9 cellular contexts compared by ENCODE assay signal in genomic region chr4:74364649-74365491, GRCh38. TPM values are rescaled to one million over a fixed set of nuclear protein-coding genes. Genes with fewer than 3 reads are reported as not detected.
DNase-seq lines count a peak whose midpoint lies in the region; ATAC-seq, FAIRE-seq and TF ChIP-seq lines count a peak whose summit lies in the region.
"Had no signal": no experiment of that assay in that cellular context is flagged by ENCODE, and none has a peak within 500 bp of the region (broad histone marks: within the 10 kb centered on the region; RNA-seq: fewer than 3 reads in every experiment).

EREG (plus strand) TSS chr4:74365145; CDS start chr4:74365309, 164 bp downstream.

- TF ChIP-seq CTCF in MCF 10A (IDR thresholded peaks at IDR 0.05; ENCODE audit: unreplicated experiment) (no peak), keratinocyte (optimal IDR thresholded peaks at IDR 0.05 in 1 of 3, IDR thresholded peaks at IDR 0.05 in 1 of 3, conservative IDR thresholded peaks at IDR 0.05 in 1 of 3; ENCODE audit: extremely low read depth in 1 of 3, insufficient read depth in 2 of 3, low read length in 3 of 3) (no peak)

- H3K4me3 Mint-ChIP-seq in MCF 10A (ENCODE audit: unreplicated experiment), result peak within 1 kb of the TSS; percentile 77

- peaks cover 41% of the 10 kb centered on the region for H3K79me2 ChIP-seq in keratinocyte (ENCODE audit: control insufficient read depth, insufficient read depth, low read length)

- H3K27me3 Mint-ChIP-seq in MCF 10A (ENCODE audit: insufficient read depth, unreplicated experiment), result no peaks in the 10 kb centered on the region

- no peaks in the 10 kb centered on the region for H4K20me1 ChIP-seq in keratinocyte (ENCODE audit: control insufficient read depth, extremely low read depth, insufficient read depth, low read length)

- CTCF ChIA-PET in MCF 10A (lab: Yijun Ruan, JAX), result interaction anchor here (0.7 to 1.3 kb wide), 6 partner anchors 12 to 308 kb away, joined by 3 to 4 read pairs (median 3); no protein-coding TSS in a partner anchor

- FAIRE-seq in keratinocyte (lab: Jason Lieb, UNC) (peak; percentile 80), GM12892 (lab: Jason Lieb, UNC) (no peak)

- peak; percentile 43 for ATAC-seq in GM21447 (IDR thresholded peaks at IDR 0.05; ENCODE audit: unreplicated experiment)
- ATAC-seq in GM21717 (IDR thresholded peaks at IDR 0.05; ENCODE audit: unreplicated experiment), result no peak

- POLR2A ChIA-PET in MCF 10A (lab: Yijun Ruan, JAX), result interaction anchor here (0.6 to 2.9 kb wide), 15 partner anchors 8 to 191 kb away, joined by 3 to 22 read pairs (median 3); partner anchors contain the start of genes AREG and EPGN

- H3K9me3 Mint-ChIP-seq in MCF 10A (ENCODE audit: unreplicated experiment), result no peaks in the 10 kb centered on the region

- H3K4me1 ChIP-seq in keratinocyte (ENCODE audit: control insufficient read depth, extremely low read depth, insufficient read depth, low read length), result peaks cover 28% of the 10 kb centered on the region

- no TSS peak for BruUV-seq in MCF 10A (replicated peaks; lab: Mats Ljungman, UMichigan)

- H3K36me3 ChIP-seq in MG63 (no peaks in the 10 kb centered on the region), keratinocyte (ENCODE audit: control insufficient read depth in 2 of 2, extremely low read depth in 1 of 2, insufficient read depth in 2 of 2, low read length in 2 of 2) (peaks cover 2 to 11% of the 10 kb centered on the region in 2 experiments)

- DNase-seq in COLO668 (lab: John Stamatoyannopoulos, UW; ENCODE audit: unreplicated experiment), result peak; percentile 55
- peak; percentile 27 for DNase-seq in MG63
- DNase-seq in MCF 10A (ENCODE audit: unreplicated experiment), result peak; percentile 66
- no peak for DNase-seq in keratinocyte (ENCODE audit: low read depth, low spot score)
- peak; percentile 3 for DNase-seq in stimulated activated CD4-positive, alpha-beta T cell treated with anti-CD3 and anti-CD28 coated beads, Interleukin-4, amount 100 ng/mL, for 24 hours
- no peak for DNase-seq in GM12892 (ENCODE audit: insufficient read length)

- H3K9ac ChIP-seq in keratinocyte (ENCODE audit: control insufficient read depth, extremely low read depth, insufficient read depth, low read length), result peak within 1 kb of the TSS; percentile 85

- peak within 1 kb of the TSS; percentile 88 for H2AFZ ChIP-seq in keratinocyte (ENCODE audit: control insufficient read depth, low read length)

- H3K9me3 ChIP-seq in MG63 (no peaks in the 10 kb centered on the region), keratinocyte (ENCODE audit: control insufficient read depth, low read depth, low read length) (no peaks in the 10 kb centered on the region)

- peaks cover 17% of the 10 kb centered on the region for H3K4me1 Mint-ChIP-seq in MCF 10A (ENCODE audit: insufficient read depth, unreplicated experiment)

- peak within 1 kb of the TSS; percentile 77 for H3K4me2 ChIP-seq in keratinocyte (ENCODE audit: control insufficient read depth, extremely low read depth, insufficient read depth, low read depth, low read length)

- H3K9me1 ChIP-seq in keratinocyte (ENCODE audit: control insufficient read depth, extremely low read depth, insufficient read depth, low read length), result no peaks in the 10 kb centered on the region

- H3K4me3 ChIP-seq in MG63, result peak within 1 kb of the TSS; percentile 24
- H3K4me3 ChIP-seq in keratinocyte (ENCODE audit: control insufficient read depth in 2 of 3, extremely low read depth in 1 of 3, insufficient read depth in 2 of 3, low read depth in 1 of 3, low read length in 3 of 3), result peak within 1 kb of the TSS; percentile 74 to 93 (median 81)

- dilution Hi-C loops in keratinocyte (cut with MboI; ENCODE audit: extremely low pct_ligation_motif_present, low sequenced_read_pairs), result no loop called here

- no peaks in the 10 kb centered on the region for H3K36me3 Mint-ChIP-seq in MCF 10A (ENCODE audit: insufficient read depth, unreplicated experiment)

- intact Hi-C loops in MCF 10A (cut with micrococcal nuclease), result no loop called here

- H3K27me3 ChIP-seq in MG63, result no peaks in the 10 kb centered on the region
- H3K27me3 ChIP-seq in keratinocyte (ENCODE audit: control insufficient read depth, extremely low read depth, insufficient read depth, low read length), result no peaks in the 10 kb centered on the region

- TF ChIP-seq POLR2A in GM12892 (IDR thresholded peaks at IDR 0.05; ENCODE audit: low read depth, low read length), result no peak

- H3K27ac ChIP-seq in keratinocyte (ENCODE audit: control insufficient read depth, insufficient read depth, low read length), result peak within 1 kb of the TSS; percentile 87

- peak within 1 kb of the TSS; percentile 59 for H3K27ac Mint-ChIP-seq in MCF 10A (ENCODE audit: low read depth, unreplicated experiment)

RNA-seq across cellular contexts. Expression of gene EREG, which starts in this region (rescaled TPM):
- total RNA-seq in MG63 (2014; rRNA removed; shearing (Covaris generic); ENCODE audit: low replicate concordance), result not detected in 2 replicates
- 28.3 and 34.0 TPM in 2 replicates for total RNA-seq in MCF 10A (2022)
- polyA plus RNA-seq in keratinocyte, result 19.9 to 38.7 TPM (median 29.2 TPM) in 3 replicates
- polyA plus RNA-seq in keratinocyte (2011; ENCODE audit: low read depth), result 12.5 TPM
- polyA plus RNA-seq in keratinocyte (2011; cell fraction: cytosol; rRNA removed), result 13.9 and 23.6 TPM in 2 replicates
- polyA plus RNA-seq in keratinocyte (2011; cell fraction: nucleus; rRNA removed), result 57.1 and 57.5 TPM in 2 replicates
- polyA plus RNA-seq in keratinocyte (2012; ENCODE audit: low replicate concordance), result 19.2 and 21.3 TPM in 2 replicates
- polyA minus RNA-seq in keratinocyte, result 13.3 to 33.3 TPM (median 18.3 TPM) in 3 replicates
- polyA minus RNA-seq in keratinocyte (2011; cell fraction: cytosol; rRNA and poly(A)+ RNA removed), result 31.1 TPM
- 45.7 and 84.9 TPM in 2 replicates for polyA minus RNA-seq in keratinocyte (2011; cell fraction: nucleus; rRNA and poly(A)+ RNA removed)
- polyA plus RNA-seq in GM12892 (2012; ENCODE audit: missing spikeins), result not detected
- total RNA-seq: HT1080 had no signal

Comparison
In these comparisons a context has a peak if more than half of its experiments do, and no peak if none do; other contexts are left out.
1. RNA of gene EREG (total RNA-seq): 28.3 to 34.0 TPM in MCF 10A; not detected in MG63; every median in the first group is over 10 times any median in the second.
2. Peak in DNase-seq and H3K4me3 ChIP-seq in MG63; RNA of the gene not detected or under 1 TPM.
3. DNase-seq: peak in COLO668 (single experiment), MCF 10A (single experiment) and stimulated activated CD4-positive, alpha-beta T cell treated with anti-CD3 and anti-CD28 coated beads, Interleukin-4, amount 100 ng/mL, for 24 hours (single experiment); none in keratinocyte (single experiment) and GM12892 (single experiment).